In genomic region chr15:96360581-96361308, GRCh38 we compare ENCODE assay signal across 2 cellular contexts.
TF ChIP-seq lines count a peak whose summit lies in the region.

No MANE protein-coding gene starts in this region.

TF ChIP-seq in HEK293T, 16 proteins besides CTCF, POLR2A, EP300 and RAD21:
- peak; percentile 86; the same call in 1 of the 2 replicates for TF ChIP-seq CTBP1 (IDR thresholded peaks at IDR 0.05; ENCODE audit: borderline replicate concordance)
- peak; percentile 96 for TF ChIP-seq PKNOX1 (IDR thresholded peaks at IDR 0.05)
- no peak for TF ChIP-seq SP1 (IDR thresholded peaks at IDR 0.05)
- TF ChIP-seq HDGF (IDR thresholded peaks at IDR 0.05; ENCODE audit: borderline replicate concordance): no peak
- TF ChIP-seq LEF1 (IDR thresholded peaks at IDR 0.05; ENCODE audit: borderline replicate concordance): no peak; the same call in 1 of the 2 replicates
- TF ChIP-seq SUZ12 (IDR thresholded peaks at IDR 0.05): no peak
TF ChIP-seq in HEK293T: peak in this region for 2.

TF ChIP-seq in GM12878, 131 proteins besides CTCF, POLR2A, EP300 and RAD21:
- TF ChIP-seq, protein P1, sequence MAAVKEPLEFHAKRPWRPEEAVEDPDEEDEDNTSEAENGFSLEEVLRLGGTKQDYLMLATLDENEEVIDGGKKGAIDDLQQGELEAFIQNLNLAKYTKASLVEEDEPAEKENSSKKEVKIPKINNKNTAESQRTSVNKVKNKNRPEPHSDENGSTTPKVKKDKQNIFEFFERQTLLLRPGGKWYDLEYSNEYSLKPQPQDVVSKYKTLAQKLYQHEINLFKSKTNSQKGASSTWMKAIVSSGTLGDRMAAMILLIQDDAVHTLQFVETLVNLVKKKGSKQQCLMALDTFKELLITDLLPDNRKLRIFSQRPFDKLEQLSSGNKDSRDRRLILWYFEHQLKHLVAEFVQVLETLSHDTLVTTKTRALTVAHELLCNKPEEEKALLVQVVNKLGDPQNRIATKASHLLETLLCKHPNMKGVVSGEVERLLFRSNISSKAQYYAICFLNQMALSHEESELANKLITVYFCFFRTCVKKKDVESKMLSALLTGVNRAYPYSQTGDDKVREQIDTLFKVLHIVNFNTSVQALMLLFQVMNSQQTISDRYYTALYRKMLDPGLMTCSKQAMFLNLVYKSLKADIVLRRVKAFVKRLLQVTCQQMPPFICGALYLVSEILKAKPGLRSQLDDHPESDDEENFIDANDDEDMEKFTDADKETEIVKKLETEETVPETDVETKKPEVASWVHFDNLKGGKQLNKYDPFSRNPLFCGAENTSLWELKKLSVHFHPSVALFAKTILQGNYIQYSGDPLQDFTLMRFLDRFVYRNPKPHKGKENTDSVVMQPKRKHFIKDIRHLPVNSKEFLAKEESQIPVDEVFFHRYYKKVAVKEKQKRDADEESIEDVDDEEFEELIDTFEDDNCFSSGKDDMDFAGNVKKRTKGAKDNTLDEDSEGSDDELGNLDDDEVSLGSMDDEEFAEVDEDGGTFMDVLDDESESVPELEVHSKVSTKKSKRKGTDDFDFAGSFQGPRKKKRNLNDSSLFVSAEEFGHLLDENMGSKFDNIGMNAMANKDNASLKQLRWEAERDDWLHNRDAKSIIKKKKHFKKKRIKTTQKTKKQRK (IDR thresholded peaks at IDR 0.05; ENCODE audit: low read depth, low read length): no peak
- TF ChIP-seq, protein P2, sequence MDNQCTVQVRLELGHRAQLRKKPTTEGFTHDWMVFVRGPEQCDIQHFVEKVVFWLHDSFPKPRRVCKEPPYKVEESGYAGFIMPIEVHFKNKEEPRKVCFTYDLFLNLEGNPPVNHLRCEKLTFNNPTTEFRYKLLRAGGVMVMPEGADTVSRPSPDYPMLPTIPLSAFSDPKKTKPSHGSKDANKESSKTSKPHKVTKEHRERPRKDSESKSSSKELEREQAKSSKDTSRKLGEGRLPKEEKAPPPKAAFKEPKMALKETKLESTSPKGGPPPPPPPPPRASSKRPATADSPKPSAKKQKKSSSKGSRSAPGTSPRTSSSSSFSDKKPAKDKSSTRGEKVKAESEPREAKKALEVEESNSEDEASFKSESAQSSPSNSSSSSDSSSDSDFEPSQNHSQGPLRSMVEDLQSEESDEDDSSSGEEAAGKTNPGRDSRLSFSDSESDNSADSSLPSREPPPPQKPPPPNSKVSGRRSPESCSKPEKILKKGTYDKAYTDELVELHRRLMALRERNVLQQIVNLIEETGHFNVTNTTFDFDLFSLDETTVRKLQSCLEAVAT (IDR thresholded peaks at IDR 0.05): 0 out of 2 replicates have a peak, but pooled peaks have one; percentile 21
- TF ChIP-seq, protein P3, sequence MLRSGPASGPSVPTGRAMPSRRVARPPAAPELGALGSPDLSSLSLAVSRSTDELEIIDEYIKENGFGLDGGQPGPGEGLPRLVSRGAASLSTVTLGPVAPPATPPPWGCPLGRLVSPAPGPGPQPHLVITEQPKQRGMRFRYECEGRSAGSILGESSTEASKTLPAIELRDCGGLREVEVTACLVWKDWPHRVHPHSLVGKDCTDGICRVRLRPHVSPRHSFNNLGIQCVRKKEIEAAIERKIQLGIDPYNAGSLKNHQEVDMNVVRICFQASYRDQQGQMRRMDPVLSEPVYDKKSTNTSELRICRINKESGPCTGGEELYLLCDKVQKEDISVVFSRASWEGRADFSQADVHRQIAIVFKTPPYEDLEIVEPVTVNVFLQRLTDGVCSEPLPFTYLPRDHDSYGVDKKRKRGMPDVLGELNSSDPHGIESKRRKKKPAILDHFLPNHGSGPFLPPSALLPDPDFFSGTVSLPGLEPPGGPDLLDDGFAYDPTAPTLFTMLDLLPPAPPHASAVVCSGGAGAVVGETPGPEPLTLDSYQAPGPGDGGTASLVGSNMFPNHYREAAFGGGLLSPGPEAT (IDR thresholded peaks at IDR 0.05; ENCODE audit: low read depth): no peak
- TF ChIP-seq LARP7 (IDR thresholded peaks at IDR 0.05) (no peak), TBL1XR1 (IDR thresholded peaks at IDR 0.05; ENCODE audit: low read depth, low read length) (no peak)
TF ChIP-seq in GM12878: peak in this region for 1.
